19 cellular contexts compared by ENCODE assay signal in genomic region chr22:40908895-40909294, GRCh38. TPM values are rescaled to one million over a fixed set of nuclear protein-coding genes. Genes with fewer than 3 reads are reported as not detected.
A peak's percentile ranks its signal among the peaks of the same experiment; 100 is the strongest.
DNase-seq lines count a peak whose midpoint lies in the region; ATAC-seq and TF ChIP-seq lines count a peak whose summit lies in the region.
"Had no signal": no experiment of that assay in that cellular context is flagged by ENCODE, and none has a peak within 500 bp of the region (broad histone marks: within the 10 kb centered on the region; RNA-seq: fewer than 3 reads in every experiment).

No MANE protein-coding gene starts in this region.

- no peak overlapping the region for H2BK5ac ChIP-seq in H9 (ENCODE audit: insufficient read length, low read length)

- H4K8ac ChIP-seq in H9 (replicated peaks; ENCODE audit: insufficient read length, low read depth, low read length), result no peak overlapping the region

- H3K27ac ChIP-seq in H9 (ENCODE audit: insufficient read length, low read depth, low read length) (no peak overlapping the region), iPS-20b (ENCODE audit: low read length) (no peak overlapping the region)

- no peaks in the 10 kb centered on the region for H3K9me3 ChIP-seq in H9 (ENCODE audit: control insufficient read depth, low read depth, low read length)
- no peaks in the 10 kb centered on the region for H3K9me3 ChIP-seq in iPS-20b (ENCODE audit: insufficient read depth, low read depth, low read length)

- DNase-seq in H9 (peak; percentile 28), NCI-H2227 treated with DMSO at 0.1 percent for 48 hours (lab: John Stamatoyannopoulos, UW) (peak; percentile 78), activated gamma-delta T cell treated with Interleukin-2 at 50 U/mL for 16 hours (no peak), dedifferentiated amniotic fluid mesenchymal stem cell (ENCODE audit: extremely low spot score) (no peak)
- no peak for DNase-seq in stimulated activated naive CD8-positive, alpha-beta T cell treated with anti-CD3 and anti-CD28 coated beads, Interleukin-15, Interleukin-2, amounts not matched to agents 100 U/mL and 50 U/mL, for 24 hours
- DNase-seq: C1 segment of cervical spinal cord; Calu3; CD4-positive, alpha-beta memory T cell; COR-L47; DMS53; DMS79 treated with DMSO at 0.1 percent for 48 hours; GF-D8; GOT3 had no signal

- H4K91ac ChIP-seq in H9 (ENCODE audit: insufficient read length, low read depth, low read length), result no peak overlapping the region

- H2BK15ac ChIP-seq in H9 (ENCODE audit: low read depth, low read length), result no peak overlapping the region

- no peak for TF ChIP-seq CTCF in H9 (conservative IDR thresholded peaks at IDR 0.05)

- H3K79me2 ChIP-seq in H9 (ENCODE audit: insufficient read depth, low read length), result no peaks in the 10 kb centered on the region

- no peaks in the 10 kb centered on the region for H3K27me3 Mint-ChIP-seq in H9 (ENCODE audit: low read depth)
- H3K27me3 Mint-ChIP-seq: CD4-positive, alpha-beta memory T cell had no signal

- H3K4me2 ChIP-seq in H9 (ENCODE audit: insufficient read depth, insufficient read length, low read length), result no peak overlapping the region

- H3K36me3 Mint-ChIP-seq in H9 (ENCODE audit: insufficient read depth in 1 of 3, low read depth in 3 of 3), result peaks cover 8 to 38% (median 19%) of the 10 kb centered on the region in 3 experiments

- no peak overlapping the region for H3K4me3 ChIP-seq in iPS-20b (ENCODE audit: low read length)

- H3K56ac ChIP-seq in H9 (ENCODE audit: insufficient read length, low read depth, low read length), result no peak overlapping the region

- H3K27ac Mint-ChIP-seq in H9, result peak overlapping the region in 2 of 3 experiments; percentile 76 to 83; a peak in 3 of 7 replicates
- H3K27ac Mint-ChIP-seq: CD4-positive, alpha-beta memory T cell had no signal

- H4K20me1 ChIP-seq in H9 (ENCODE audit: control insufficient read depth, insufficient read depth, insufficient read length), result no peaks in the 10 kb centered on the region

- no peak overlapping the region for H2AK5ac ChIP-seq in H9 (ENCODE audit: insufficient read length, low read length)

- no peak overlapping the region for H3T11ph ChIP-seq in H9 (ENCODE audit: low read length)

- H3K4me1 ChIP-seq in H9 (ENCODE audit: insufficient read depth, low read length) (no peaks in the 10 kb centered on the region), iPS-20b (ENCODE audit: insufficient read depth, low read length) (peaks cover 4% of the 10 kb centered on the region; the same call in 1 of the 2 replicates)

- no peak overlapping the region for H2AFZ ChIP-seq in H9 (ENCODE audit: low read length)

- no peak overlapping the region for H3K4me3 Mint-ChIP-seq in H9
- H3K4me3 Mint-ChIP-seq: CD4-positive, alpha-beta memory T cell had no signal

- H3K23ac ChIP-seq in H9 (ENCODE audit: insufficient read length, low read depth, low read length), result no peak overlapping the region

- H3K79me1 ChIP-seq in H9 (ENCODE audit: insufficient read depth, low read depth, low read length, poor library complexity, severe bottlenecking), result no peaks in the 10 kb centered on the region

- WGBS in H9 (ENCODE audit: extremely low coverage, insufficient read length, low lambda C conversion rate), result no CpG with 5 or more reads among the region's 6 CpGs

- H3K36me3 ChIP-seq in iPS-20b (ENCODE audit: insufficient read depth, low read depth, low read length), result peaks cover 15% of the 10 kb centered on the region

- no peak overlapping the region for H2BK120ac ChIP-seq in H9 (ENCODE audit: low read depth, low read length, poor library complexity, severe bottlenecking)

- H3K18ac ChIP-seq in H9 (ENCODE audit: insufficient read length, low read depth, low read length), result no peak overlapping the region

- H3K9me3 Mint-ChIP-seq in H9, result no peaks in the 10 kb centered on the region

- no peak for ATAC-seq in stimulated activated naive CD8-positive, alpha-beta T cell treated with anti-CD3 and anti-CD28 coated beads, Interleukin-15, Interleukin-2, amounts not matched to agents 100 U/mL and 50 U/mL, for 24 hours
- ATAC-seq: HCT116 had no signal

- H3K9ac ChIP-seq in H9 (ENCODE audit: extremely low read depth, insufficient read length, low read length) (no peak overlapping the region), iPS-20b (ENCODE audit: low read depth, low read length) (peak overlapping the region; percentile 16; the same call in 1 of the 2 replicates)

- H3K4me1 Mint-ChIP-seq in H9, result peaks cover 4 to 5% of the 10 kb centered on the region in 2 experiments

- no peaks in the 10 kb centered on the region for H3K27me3 ChIP-seq in H9 (ENCODE audit: insufficient read depth, low read length)
- no peaks in the 10 kb centered on the region for H3K27me3 ChIP-seq in iPS-20b (ENCODE audit: insufficient read depth, low read length)

- no peak overlapping the region for H4K5ac ChIP-seq in H9 (ENCODE audit: insufficient read length, low read depth, low read length)

- no peaks in the 10 kb centered on the region for H3K23me2 ChIP-seq in H9 (ENCODE audit: insufficient read length, low read depth, low read length, poor library complexity, severe bottlenecking)

- H3K4ac ChIP-seq in H9 (ENCODE audit: low read depth, low read length), result no peak overlapping the region

- no peak overlapping the region for H3K14ac ChIP-seq in H9 (ENCODE audit: insufficient read depth, low read length)

- H2BK20ac ChIP-seq in H9 (ENCODE audit: low read depth, low read length, poor library complexity, severe bottlenecking), result no peak overlapping the region

- no peak overlapping the region for H2BK12ac ChIP-seq in H9 (ENCODE audit: insufficient read length, low read depth, low read length)

RNA-seq across cellular contexts. Expression of gene RBX1, which starts 42.3 kb away (rescaled TPM):
- 79.1 and 85.6 TPM in 2 replicates for total RNA-seq in H9 (2021)

RNA-seq across cellular contexts. Expression of gene DNAJB7, which starts 47.0 kb away (rescaled TPM):
- not detected in 2 replicates for total RNA-seq in H9 (2021)
- total RNA-seq: A172; A673; Calu3; CD4-positive, alpha-beta memory T cell; Daoy; G401 had no signal

RNA-seq across cellular contexts. Expression of gene XPNPEP3, which starts 51.9 kb away (rescaled TPM):
- total RNA-seq in H9 (2021), result 17.1 and 18.3 TPM in 2 replicates

RNA-seq across cellular contexts. Expression of gene ST13, which starts 52.5 kb away (rescaled TPM):
- total RNA-seq in H9 (2021), result 345 and 353 TPM in 2 replicates

Comparison
In these comparisons a context has a peak if more than half of its experiments do, and no peak if none do; other contexts are left out.
1. DNase-seq: peak in H9 (single experiment) and NCI-H2227 treated with DMSO at 0.1 percent for 48 hours (single experiment); none in activated gamma-delta T cell treated with Interleukin-2 at 50 U/mL for 16 hours (single experiment), dedifferentiated amniotic fluid mesenchymal stem cell (single experiment) and stimulated activated naive CD8-positive, alpha-beta T cell treated with anti-CD3 and anti-CD28 coated beads, Interleukin-15, Interleukin-2, amounts not matched to agents 100 U/mL and 50 U/mL, for 24 hours (single experiment).